Comparison of ENCODE assay signal across 15 cellular contexts in the genomic region with DNA sequence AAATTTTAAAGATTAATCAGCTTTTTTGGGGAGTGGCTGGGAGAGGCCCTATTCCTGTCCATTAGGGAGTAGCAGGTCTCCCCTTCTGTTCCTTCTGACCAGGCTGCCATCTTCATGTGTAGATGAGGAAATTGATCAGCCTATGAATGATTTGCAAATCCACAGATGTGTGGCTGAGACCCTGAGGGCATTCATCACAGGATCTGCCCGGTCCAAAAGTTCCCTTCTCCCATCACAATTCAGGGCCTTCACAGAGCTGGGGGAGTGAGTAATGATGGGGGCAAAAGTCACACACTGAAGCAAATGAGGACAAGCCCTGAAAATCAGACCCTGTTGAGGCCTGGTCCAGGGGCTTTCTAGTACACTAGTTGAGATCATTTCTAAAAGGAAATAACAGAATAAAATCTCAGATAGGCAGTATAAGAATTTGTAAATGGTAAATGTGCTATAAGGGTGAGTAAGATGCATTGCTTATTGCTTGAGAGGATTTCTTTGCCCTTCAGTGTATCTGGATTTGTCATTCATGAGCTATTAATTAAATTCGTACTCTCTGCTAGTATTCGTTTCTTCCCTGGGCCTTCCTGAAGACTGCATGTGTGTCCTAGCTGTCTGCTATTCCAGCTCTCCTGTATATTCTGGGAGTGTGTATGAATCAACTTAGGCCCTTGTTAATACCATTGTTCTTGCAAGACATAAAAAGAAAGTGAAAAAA. TPM values are rescaled to one million over a fixed set of nuclear protein-coding genes. Genes with fewer than 3 reads are reported as not detected.
A peak's percentile ranks its signal among the peaks of the same experiment; 100 is the strongest.
DNase-seq lines count a peak whose midpoint lies in the region; ATAC-seq, FAIRE-seq and TF ChIP-seq lines count a peak whose summit lies in the region.
"Had no signal": no experiment of that assay in that cellular context is flagged by ENCODE, and none has a peak within 500 bp of the region (broad histone marks: within the 10 kb centered on the region; RNA-seq: fewer than 3 reads in every experiment).

No MANE protein-coding gene starts in this region.

- intact Hi-C loops in PC-9 (cut with micrococcal nuclease; ENCODE audit: unreplicated experiment) = loop anchor here (5.0 kb wide), 2 partner anchors 52 to 147 kb away; partner anchors contain the start of gene SETBP1
- intact Hi-C loops in mammary epithelial cell (cut with micrococcal nuclease) = loop anchor here (2.0 to 10.0 kb wide), 4 partner anchors 41 to 481 kb away; no protein-coding TSS in a partner anchor
- intact Hi-C loops in natural killer cell (cut with micrococcal nuclease) = no loop called here
- intact Hi-C loops in dorsolateral prefrontal cortex (cut with DNase I) = no loop called here
- intact Hi-C loops in left ventricle myocardium inferior (cut with micrococcal nuclease) = no loop called here

- FAIRE-seq in A549 (lab: Jason Lieb, UNC) = no peak

- H4K20me1 ChIP-seq in PC-9 (ENCODE audit: insufficient read depth) (no peaks in the 10 kb centered on the region), mammary epithelial cell (ENCODE audit: insufficient read depth, low read length) (no peaks in the 10 kb centered on the region)

- H3K9ac ChIP-seq in mammary epithelial cell (ENCODE audit: insufficient read depth, low read length) = no peak overlapping the region

- H3K36me3 Mint-ChIP-seq in natural killer cell = no peaks in the 10 kb centered on the region

- in situ Hi-C loops in mammary epithelial cell (cut with MboI; ENCODE audit: low sequenced_read_pairs in 2 of 2) = no loop called here

- BruUV-seq in PC-9 (replicated peaks; lab: Mats Ljungman, UMichigan) (no TSS peak), mammary epithelial cell (replicated peaks; lab: Mats Ljungman, UMichigan) (no TSS peak)

- H3F3A ChIP-seq in PC-9 (ENCODE audit: insufficient read depth, low read depth) = peaks cover 38% of the 10 kb centered on the region

- TF ChIP-seq CTCF in A549 (IDR thresholded peaks at IDR 0.05) = no peak
- TF ChIP-seq CTCF in PC-9 (conservative IDR thresholded peaks at IDR 0.05) = no peak
- TF ChIP-seq CTCF in mammary epithelial cell (conservative IDR thresholded peaks at IDR 0.05 in 1 of 2, IDR thresholded peaks at IDR 0.05 in 1 of 2; ENCODE audit: extremely low read depth in 1 of 2, insufficient read depth in 1 of 2, low read depth in 1 of 2, low read length in 2 of 2) = no peak
- TF ChIP-seq CTCF in natural killer cell (IDR thresholded peaks at IDR 0.05) = no peak
- no peak for TF ChIP-seq CTCF in dorsolateral prefrontal cortex (IDR thresholded peaks at IDR 0.05 in 54 of 56, conservative IDR thresholded peaks at IDR 0.05 in 2 of 56; ENCODE audit: low read depth in 1 of 56, partially characterized antibody in 56 of 56)
- no peak for TF ChIP-seq CTCF in left ventricle myocardium inferior (IDR thresholded peaks at IDR 0.05; ENCODE audit: borderline replicate concordance)

- ATAC-seq in A549 (no peak), natural killer cell (no peak)

- TF ChIP-seq EP300 in A549 (IDR thresholded peaks at IDR 0.05) = no peak

- CTCF ChIA-PET in A549 (lab: Yijun Ruan, JAX) (no interaction called here), PC-9 (lab: Charles Lee) (no interaction called here), mammary epithelial cell (lab: Charles Lee; ENCODE audit: low non-redundant PET) (no interaction called here)

- H2AFZ ChIP-seq in PC-9 = no peak overlapping the region
- H2AFZ ChIP-seq in mammary epithelial cell (ENCODE audit: low read depth, low read length) = no peak overlapping the region

- peaks cover 20% of the 10 kb centered on the region for H3K79me2 ChIP-seq in PC-9 (ENCODE audit: low read depth)
- peaks cover 33% of the 10 kb centered on the region for H3K79me2 ChIP-seq in mammary epithelial cell (ENCODE audit: insufficient read depth, low read length)

- H3K4me3 Mint-ChIP-seq in natural killer cell = peak overlapping the region; percentile 25
- H3K4me3 Mint-ChIP-seq: central memory CD8-positive, alpha-beta T cell had no signal

- H3K27me3 Mint-ChIP-seq in natural killer cell (ENCODE audit: low read depth in 2 of 2) = peaks cover 0 to 3% of the 10 kb centered on the region in 2 donors
- H3K27me3 Mint-ChIP-seq: central memory CD8-positive, alpha-beta T cell had no signal

- no peak for DNase-seq in A549 (ENCODE audit: low read depth in 1 of 2, low spot score in 1 of 2)
- DNase-seq in PC-9 = no peak
- peak; percentile 14 for DNase-seq in mammary epithelial cell
- DNase-seq in natural killer cell = no peak
- no peak for DNase-seq in activated naive CD4-positive, alpha-beta T cell (lab: John Stamatoyannopoulos, UW)
- no peak for DNase-seq in midbrain (lab: John Stamatoyannopoulos, UW)
- DNase-seq in dorsolateral prefrontal cortex = no peak
- no peak for DNase-seq in left ventricle myocardium inferior
- DNase-seq: activated CD4-positive, CD25-positive, alpha-beta regulatory T cell; activated CD8-positive, alpha-beta memory T cell treated with anti-CD3 and anti-CD28 coated beads, Interleukin-2, amount 50 U/mL, for 48 hours; NCI-H187; NCI-H524; testis had no signal

- no peak overlapping the region for H3K4me3 ChIP-seq in A549
- H3K4me3 ChIP-seq in PC-9 = no peak overlapping the region
- no peak overlapping the region for H3K4me3 ChIP-seq in mammary epithelial cell (replicated peaks in 1 of 3; ENCODE audit: insufficient read depth in 1 of 3, low read depth in 2 of 3, low read length in 3 of 3)
- H3K4me3 ChIP-seq in dorsolateral prefrontal cortex = no peak overlapping the region
- no peak overlapping the region for H3K4me3 ChIP-seq in left ventricle myocardium inferior
- H3K4me3 ChIP-seq: testis had no signal

- H3K4me2 ChIP-seq in A549 (peak overlapping the region; percentile 34), PC-9 (peak overlapping the region; percentile 57), mammary epithelial cell (ENCODE audit: insufficient read depth, low read depth, low read length) (peak overlapping the region; percentile 75)

- H3K27ac ChIP-seq in A549 = peak overlapping the region; percentile 30 to 67; a peak in 5 of 6 replicates
- peak overlapping the region; percentile 80 for H3K27ac ChIP-seq in PC-9
- H3K27ac ChIP-seq in mammary epithelial cell (ENCODE audit: insufficient read depth, low read depth, low read length) = peak overlapping the region; percentile 88
- peak overlapping the region in 5 of 59 donors; percentile 2 to 54 (median 40) for H3K27ac ChIP-seq in dorsolateral prefrontal cortex
- no peak overlapping the region for H3K27ac ChIP-seq in left ventricle myocardium inferior (replicated peaks)
- H3K27ac ChIP-seq: testis had no signal

- H3K27ac Mint-ChIP-seq in natural killer cell = peak overlapping the region; percentile 39 to 64

- H3K4me1 ChIP-seq in A549 = peaks cover 20% of the 10 kb centered on the region
- H3K4me1 ChIP-seq in PC-9 (replicated peaks; ENCODE audit: insufficient read depth) = peaks cover 82% of the 10 kb centered on the region
- peaks cover 56% of the 10 kb centered on the region for H3K4me1 ChIP-seq in mammary epithelial cell (ENCODE audit: insufficient read depth, low read length)
- H3K4me1 ChIP-seq in left ventricle myocardium inferior = peaks cover 7% of the 10 kb centered on the region
- H3K4me1 ChIP-seq: testis had no signal

- TF ChIP-seq POLR2A in A549 (IDR thresholded peaks at IDR 0.05; ENCODE audit: low read length) = no peak

- TF ChIP-seq RAD21 in A549 (conservative IDR thresholded peaks at IDR 0.05 in 1 of 2, IDR thresholded peaks at IDR 0.05 in 1 of 2) = no peak

- H3K9me3 ChIP-seq in A549 = no peaks in the 10 kb centered on the region
- no peaks in the 10 kb centered on the region for H3K9me3 ChIP-seq in PC-9 (ENCODE audit: insufficient read depth, low read depth)
- H3K9me3 ChIP-seq in mammary epithelial cell (replicated peaks; ENCODE audit: insufficient read depth, low read length) = no peaks in the 10 kb centered on the region
- H3K9me3 ChIP-seq in left ventricle myocardium inferior (replicated peaks) = no peaks in the 10 kb centered on the region
- H3K9me3 ChIP-seq: testis had no signal

- no peaks in the 10 kb centered on the region for H3K9me2 ChIP-seq in PC-9 (ENCODE audit: insufficient read depth)

- no peaks in the 10 kb centered on the region for H3K27me3 ChIP-seq in PC-9 (ENCODE audit: insufficient read depth, low read depth)
- no peaks in the 10 kb centered on the region for H3K27me3 ChIP-seq in mammary epithelial cell (ENCODE audit: insufficient read depth, low read length)
- H3K27me3 ChIP-seq in dorsolateral prefrontal cortex = no peaks in the 10 kb centered on the region
- H3K27me3 ChIP-seq in left ventricle myocardium inferior (ENCODE audit: low read depth) = no peaks in the 10 kb centered on the region
- H3K27me3 ChIP-seq: testis had no signal

- dilution Hi-C loops in mammary epithelial cell (cut with HindIII; ENCODE audit: low sequenced_read_pairs) = no loop called here

- no peaks in the 10 kb centered on the region for H3K9me3 Mint-ChIP-seq in natural killer cell
- H3K9me3 Mint-ChIP-seq: central memory CD8-positive, alpha-beta T cell had no signal

- H3K4me1 Mint-ChIP-seq in natural killer cell = peaks cover 66 to 69% of the 10 kb centered on the region in 2 donors

- H3K36me3 ChIP-seq in PC-9 (ENCODE audit: low read depth) (0 out of 2 replicates have a peak, but pooled peaks cover 3% of the 10 kb centered on the region), mammary epithelial cell (ENCODE audit: insufficient read depth, low read length) (peaks cover 3% of the 10 kb centered on the region), left ventricle myocardium inferior (no peaks in the 10 kb centered on the region)

- POLR2A ChIA-PET in A549 (lab: Yijun Ruan, JAX) (no interaction called here), PC-9 (lab: Charles Lee; ENCODE audit: unreplicated experiment) (no interaction called here)

- 85% methylated on average over 3 of the region's 3 CpGs for WGBS in A549 (ENCODE audit: missing lambda C conversion rate)
- WGBS in mammary epithelial cell (ENCODE audit: low coverage, missing lambda C conversion rate) = 64% methylated on average over 3 of the region's 3 CpGs

TF ChIP-seq in A549, 52 proteins besides CTCF, POLR2A, EP300 and RAD21 (continues in another document):
- no peak for TF ChIP-seq FOXS1 (CRISPR knock-in tag; IDR thresholded peaks at IDR 0.05)
- no peak for TF ChIP-seq FOSL2 (IDR thresholded peaks at IDR 0.05)
- TF ChIP-seq FOSL2 (CRISPR knock-in tag; IDR thresholded peaks at IDR 0.05) = no peak
- no peak for TF ChIP-seq CHD4 (IDR thresholded peaks at IDR 0.05; ENCODE audit: borderline replicate concordance)
- TF ChIP-seq CBX8 (IDR thresholded peaks at IDR 0.05) = no peak
- TF ChIP-seq ZC3H11A (IDR thresholded peaks at IDR 0.05) = no peak
- TF ChIP-seq ZNF302 (CRISPR knock-in tag; IDR thresholded peaks at IDR 0.05) = no peak

RNA-seq across cellular contexts. Expression of gene SETBP1, which starts 53.2 kb away (rescaled TPM):
- 1.9 and 2.2 TPM in 2 replicates for polyA plus RNA-seq in A549 (2011; rRNA removed)
- 0.40 and 0.44 TPM in 2 replicates for polyA plus RNA-seq in A549 (2012; cell fraction: cytosol; rRNA removed)
- 0.31 and 0.75 TPM in 2 replicates for polyA plus RNA-seq in A549 (2012; cell fraction: nucleus; rRNA removed)
- 0.43 to 0.54 TPM (median 0.50 TPM) in 3 replicates for polyA plus RNA-seq in A549 (2017; fragmentation: RNase III; extraction: RNeasy Plus Mini Kit Qiagen cat#74134 plus additional on column Dnase treatment)
- 4.5 and 4.8 TPM in 2 replicates for polyA minus RNA-seq in A549 (2011; rRNA and poly(A)+ RNA removed)
- total RNA-seq in PC-9 (2021) = 8.3 and 9.0 TPM in 2 replicates
- total RNA-seq in mammary epithelial cell = 10 to 100 TPM; 23.2 to 34.7 TPM
- 7.4 TPM for polyA plus RNA-seq in mammary epithelial cell
- 12.7 TPM for polyA minus RNA-seq in mammary epithelial cell
- 10 to 100 TPM; 36.0 to 46.6 (median 41.2) TPM for total RNA-seq in natural killer cell
- 10 to 100 TPM; 26.2 to 78.3 (median 51.7) TPM for total RNA-seq in dorsolateral prefrontal cortex
- 10.3 TPM for total RNA-seq in left ventricle myocardium inferior
- total RNA-seq: G401 had no signal

Comparison
In these comparisons a context has a peak if more than half of its experiments do, and no peak if none do; other contexts are left out.
1. intact Hi-C loops: an anchor here in PC-9 (5.0 kb wide) and mammary epithelial cell (2.0 to 10.0 kb wide); none called in natural killer cell, dorsolateral prefrontal cortex and left ventricle myocardium inferior.